In the genomic region with DNA sequence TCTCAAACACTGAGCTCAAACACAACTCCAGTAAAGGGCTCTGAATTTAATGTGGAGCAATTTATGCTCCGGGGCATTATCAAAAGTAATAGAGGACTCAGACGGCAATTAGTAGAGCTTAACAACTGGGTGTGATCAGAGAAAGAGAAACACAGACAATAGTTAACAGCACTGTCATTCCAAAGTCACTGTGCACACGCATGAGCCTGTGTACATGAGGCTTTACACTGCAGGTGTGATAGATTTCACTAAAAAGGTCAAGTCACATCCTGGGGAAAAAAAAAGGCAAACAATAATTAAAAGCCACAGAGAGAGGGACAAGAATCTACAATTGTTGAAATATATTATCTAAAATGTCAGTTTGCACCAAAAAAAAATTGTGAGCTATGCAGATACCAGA, we compare ENCODE assay signal across 25 cellular contexts.
"Had no signal": no experiment of that assay in that cellular context is flagged by ENCODE, and none has a peak within 500 bp of the region (broad histone marks: within the 10 kb centered on the region; RNA-seq: fewer than 3 reads in every experiment).

No MANE protein-coding gene starts in this region.

- DNase-seq: activated B cell treated with CpG ODN at 0.5 μM for 24 hours; activated CD4-positive, alpha-beta T cell treated with anti-CD3 and anti-CD28 coated beads for 48 hours; activated CD4-positive, alpha-beta T cell treated with anti-CD3 and anti-CD28 coated beads, Interleukin-2, amount 50 U/mL, for 1 hour; activated CD4-positive, alpha-beta T cell treated with anti-CD3 and anti-CD28 coated beads, Interleukin-2, amount 50 U/mL, for 48 hours; activated CD8-positive, alpha-beta memory T cell treated with anti-CD3 and anti-CD28 coated beads for 24 hours; activated CD8-positive, alpha-beta T cell treated with anti-CD3 and anti-CD28 coated beads for 36 hours; activated effector memory CD4-positive, alpha-beta T cell treated with Interleukin-2 at 50 U/mL for 16 hours; activated gamma-delta T cell treated with Interleukin-2 at 50 U/mL for 16 hours; activated naive CD4-positive, alpha-beta T cell treated with anti-CD3 and anti-CD28 coated beads, Interleukin-2, amount 50 U/mL, for 16 hours; activated naive CD4-positive, alpha-beta T cell treated with Interleukin-2 at 50 U/mL for 16 hours; activated T-cell treated with anti-CD3 and anti-CD28 coated beads, Interleukin-2, amount 50 U/mL, for 4 hours; amniotic stem cell; anterior cingulate cortex; brain microvascular endothelial cell; dorsolateral prefrontal cortex; effector memory CD4-positive, alpha-beta T cell; endodermal cell; foreskin fibroblast; head of caudate nucleus; T1000; WERI-Rb-1 had no signal

- H3K4me3 ChIP-seq: coronary artery, dorsolateral prefrontal cortex had no signal

- H3K36me3 ChIP-seq: brain microvascular endothelial cell, WERI-Rb-1 had no signal

- ATAC-seq: activated CD4-positive, CD25-positive, alpha-beta regulatory T cell treated with anti-CD3 and anti-CD28 coated beads, Interleukin-2, amount 50 U/mL, for 24 hours; activated CD8-positive, alpha-beta T cell treated with anti-CD3 and anti-CD28 coated beads for 36 hours; activated T-cell treated with anti-CD3 and anti-CD28 coated beads, Interleukin-2, amount 50 U/mL, for 4 hours; activated T-helper 17 cell treated with anti-CD3 and anti-CD28 coated beads, Interleukin-2, amount 50 U/mL, for 72 hours; esophagus mucosa had no signal
